Comparison of ENCODE assay signal across 8 cellular contexts in the genomic region with DNA sequence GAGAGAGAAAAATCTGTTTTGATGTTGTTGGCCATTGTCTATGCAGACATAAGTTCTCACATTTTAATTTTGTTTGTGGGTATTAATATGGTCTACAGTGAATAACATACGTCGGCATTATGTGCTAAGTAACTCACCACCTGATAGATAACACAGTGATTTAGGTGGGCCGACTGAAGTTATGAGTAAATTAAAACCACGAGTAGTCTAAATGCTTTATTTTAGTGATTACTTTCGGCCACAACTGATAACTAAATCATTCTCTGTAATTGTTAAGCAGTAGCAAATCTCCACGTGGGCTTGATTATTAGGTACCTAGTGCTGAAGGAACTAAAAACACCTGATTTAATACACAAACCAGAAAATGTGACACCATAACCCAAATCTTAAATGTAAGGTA. TPM values are rescaled to one million over a fixed set of nuclear protein-coding genes. Genes with fewer than 3 reads are reported as not detected.
A peak's percentile ranks its signal among the peaks of the same experiment; 100 is the strongest.
DNase-seq lines count a peak whose midpoint lies in the region; ATAC-seq and TF ChIP-seq lines count a peak whose summit lies in the region.

No MANE protein-coding gene starts in this region.

- POLR2A ChIA-PET in CD4-positive, alpha-beta T cell (lab: Charles Lee): interaction anchor here (1.0 to 1.6 kb wide), 2 partner anchors 15 to 147 kb away, joined by 4 to 9 read pairs; no protein-coding TSS in a partner anchor

- peaks cover 7% of the 10 kb centered on the region for H3K36me3 Mint-ChIP-seq in CD4-positive, alpha-beta T cell (ENCODE audit: low read depth)

- CTCF ChIA-PET in CD4-positive, alpha-beta T cell (lab: Charles Lee): interaction anchor here (1.7 to 2.4 kb wide), 4 partner anchors 32 to 820 kb away, joined by 4 to 13 read pairs (median 9); a partner anchor contains a TSS

- no peak for ATAC-seq in CD4-positive, alpha-beta T cell (ENCODE audit: poor library complexity)
- ATAC-seq in GM21723 (IDR thresholded peaks at IDR 0.05; ENCODE audit: unreplicated experiment) (no peak), GM21825 (IDR thresholded peaks at IDR 0.05; ENCODE audit: unreplicated experiment) (no peak)

- H3K4me1 Mint-ChIP-seq in CD4-positive, alpha-beta T cell (ENCODE audit: low read depth): peaks cover 66% of the 10 kb centered on the region

- TF ChIP-seq CTCF in CD4-positive, alpha-beta T cell (IDR thresholded peaks at IDR 0.05): no peak

- H2AFZ ChIP-seq in neuron (ENCODE audit: low read depth, low read length): no peak overlapping the region

- no peak for DNase-seq in CD4-positive, alpha-beta T cell
- DNase-seq in NAMALWA (ENCODE audit: low spot score) (peak; percentile 23), AG08395 (ENCODE audit: low spot score) (no peak), 8988T (no peak)

- no peaks in the 10 kb centered on the region for H3K27me3 ChIP-seq in CD4-positive, alpha-beta T cell (ENCODE audit: control insufficient read depth, insufficient read depth, low read length)
- H3K27me3 ChIP-seq in duodenal mucosa (ENCODE audit: control insufficient read depth in 1 of 2, insufficient read depth in 2 of 2, low read length in 2 of 2) (no peaks in the 10 kb centered on the region), neuron (ENCODE audit: insufficient read depth, low read length) (no peaks in the 10 kb centered on the region)

- no peaks in the 10 kb centered on the region for H3K36me3 ChIP-seq in duodenal mucosa (ENCODE audit: control insufficient read depth in 1 of 2, insufficient read depth in 2 of 2, low read length in 2 of 2)
- H3K36me3 ChIP-seq in neuron (ENCODE audit: insufficient read depth, low read length): no peaks in the 10 kb centered on the region

- no peaks in the 10 kb centered on the region for H3K27me3 Mint-ChIP-seq in CD4-positive, alpha-beta T cell

- H3K4me3 ChIP-seq in duodenal mucosa (ENCODE audit: low read depth in 1 of 2, low read length in 2 of 2): peak overlapping the region; percentile 74 to 93
- peak overlapping the region; percentile 88 for H3K4me3 ChIP-seq in neuron (ENCODE audit: low read length)

- no peaks in the 10 kb centered on the region for H3K9me3 ChIP-seq in CD4-positive, alpha-beta T cell (ENCODE audit: control insufficient read depth, low read length)
- H3K9me3 ChIP-seq in duodenal mucosa (ENCODE audit: control insufficient read depth in 1 of 2, low read length in 2 of 2) (no peaks in the 10 kb centered on the region), neuron (ENCODE audit: low read length) (no peaks in the 10 kb centered on the region)

- peak overlapping the region; percentile 71 to 94 for H3K9ac ChIP-seq in duodenal mucosa (ENCODE audit: low read depth in 1 of 2, low read length in 2 of 2)

- H3K27ac ChIP-seq in CD4-positive, alpha-beta T cell (ENCODE audit: low read depth, low read length): peak overlapping the region; percentile 85
- H3K27ac ChIP-seq in duodenal mucosa (ENCODE audit: low read depth, low read length): peak overlapping the region; percentile 95

- no peaks in the 10 kb centered on the region for H3K9me3 Mint-ChIP-seq in CD4-positive, alpha-beta T cell

- intact Hi-C loops in CD4-positive, alpha-beta T cell (cut with DNase I, micrococcal nuclease): loop anchor here (5.0 to 10.0 kb wide), 4 partner anchors 446 to 1159 kb away; a partner anchor contains a TSS

- peak overlapping the region; percentile 91 for H3K4me3 Mint-ChIP-seq in CD4-positive, alpha-beta T cell

- H3K27ac Mint-ChIP-seq in CD4-positive, alpha-beta T cell: peak overlapping the region; percentile 90

- H3K4me1 ChIP-seq in duodenal mucosa (ENCODE audit: control insufficient read depth in 1 of 2, insufficient read depth in 2 of 2, low read length in 2 of 2) (peaks cover 18 to 19% of the 10 kb centered on the region in 2 donors), neuron (ENCODE audit: insufficient read depth, low read length) (peaks cover 20% of the 10 kb centered on the region)

RNA-seq across cellular contexts. Expression of a gene that starts 1.2 kb away (rescaled TPM):
- total RNA-seq in CD4-positive, alpha-beta T cell: 10 to 100 TPM; 15.6 to 15.8 TPM

RNA-seq across cellular contexts. Expression of a gene that starts 3.0 kb away (rescaled TPM):
- total RNA-seq in CD4-positive, alpha-beta T cell: 1 to 10 TPM; 4.1 to 4.2 TPM
